In the genomic region with DNA sequence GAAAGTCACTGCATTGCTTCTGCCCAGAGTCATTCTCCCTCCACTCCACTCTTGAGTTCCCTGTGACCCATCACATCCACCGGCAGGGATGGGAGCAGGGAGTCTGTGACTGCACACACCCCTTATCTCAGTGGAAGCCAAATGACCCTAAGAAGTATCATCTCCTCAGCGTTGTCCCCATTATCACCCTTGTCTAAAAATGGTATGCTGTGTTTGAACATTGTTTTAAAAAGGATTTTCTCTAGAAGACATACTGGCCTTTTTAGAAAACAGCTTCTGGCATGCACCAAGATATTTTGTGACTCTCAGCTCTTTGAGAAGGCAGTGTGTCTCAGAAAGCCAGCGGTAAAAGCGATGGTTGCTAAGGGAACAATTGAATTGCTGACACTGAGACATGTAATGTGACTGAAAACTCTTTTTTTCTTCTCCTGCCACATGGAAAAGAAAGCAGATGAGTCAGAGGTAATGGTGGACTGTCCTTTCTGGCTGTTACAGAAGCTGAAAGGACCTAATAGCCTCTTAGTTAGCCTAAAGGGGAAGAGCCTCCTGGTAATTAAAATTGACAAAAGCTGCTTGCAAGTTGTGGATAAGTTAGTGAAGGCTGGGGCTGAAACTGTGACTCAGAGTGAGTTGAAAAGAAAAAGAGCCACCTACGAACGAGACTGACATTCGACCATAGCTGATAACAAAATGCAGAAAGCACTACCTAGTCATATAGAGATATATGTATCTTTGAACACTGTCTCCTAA, we compare ENCODE assay signal across 11 cellular contexts.
DNase-seq lines count a peak whose midpoint lies in the region; ATAC-seq lines count a peak whose summit lies in the region.
"Had no signal": no experiment of that assay in that cellular context is flagged by ENCODE, and none has a peak within 500 bp of the region (broad histone marks: within the 10 kb centered on the region; RNA-seq: fewer than 3 reads in every experiment).

No MANE protein-coding gene starts in this region.

- H3K4me1 Mint-ChIP-seq in activated naive CD8-positive, alpha-beta T cell treated with anti-CD3 and anti-CD28 coated beads, Interleukin-2, amount 10 ng/mL, durations not matched to agents 7 days and 5 days: peaks cover 67% of the 10 kb centered on the region

- 31 to 69% methylated on average over 3 to 5 of the region's 7 CpGs for WGBS in mesodermal cell (ENCODE audit: insufficient coverage in 2 of 2), 2 experiments

- peaks cover 2% of the 10 kb centered on the region for H3K36me3 Mint-ChIP-seq in activated naive CD8-positive, alpha-beta T cell treated with anti-CD3 and anti-CD28 coated beads, Interleukin-2, amount 10 ng/mL, durations not matched to agents 7 days and 5 days

- no peak overlapping the region for H3K4me3 ChIP-seq in mesodermal cell (ENCODE audit: extremely low read depth, insufficient read depth, low read length, poor library complexity, severe bottlenecking)

- no peaks in the 10 kb centered on the region for H3K9me3 Mint-ChIP-seq in activated naive CD8-positive, alpha-beta T cell treated with anti-CD3 and anti-CD28 coated beads, Interleukin-2, amount 10 ng/mL, durations not matched to agents 7 days and 5 days

- peak overlapping the region; percentile 82 for H3K27ac ChIP-seq in mesodermal cell (ENCODE audit: low read depth, low read length, severe bottlenecking)

- POLR2A ChIA-PET in activated naive CD8-positive, alpha-beta T cell treated with anti-CD3 and anti-CD28 coated beads, Interleukin-2, amount 10 ng/mL, durations not matched to agents 7 days and 5 days (lab: Charles Lee): interaction anchor here (1.0 to 1.2 kb wide), 2 partner anchors 53 to 64 kb away, joined by 3 to 4 read pairs; no protein-coding TSS in a partner anchor

- peak overlapping the region; percentile 59 for H3K27ac Mint-ChIP-seq in activated naive CD8-positive, alpha-beta T cell treated with anti-CD3 and anti-CD28 coated beads, Interleukin-2, amount 10 ng/mL, durations not matched to agents 7 days and 5 days

- ATAC-seq in GM18520 (IDR thresholded peaks at IDR 0.05; ENCODE audit: unreplicated experiment) (peak; percentile 47), HG03442 (IDR thresholded peaks at IDR 0.05; ENCODE audit: unreplicated experiment) (peak; percentile 75), GM19467 (IDR thresholded peaks at IDR 0.05; ENCODE audit: unreplicated experiment) (no peak), GM21737 (IDR thresholded peaks at IDR 0.05; ENCODE audit: unreplicated experiment) (no peak)
- peak; percentile 32 for ATAC-seq in activated naive CD8-positive, alpha-beta T cell treated with anti-CD3 and anti-CD28 coated beads, Interleukin-2, amount 10 ng/mL, durations not matched to agents 7 days and 5 days (ENCODE audit: low read depth)

- no peaks in the 10 kb centered on the region for H3K9me3 ChIP-seq in mesodermal cell (ENCODE audit: control insufficient read depth, low read length)

- no peak for DNase-seq in activated naive CD8-positive, alpha-beta T cell treated with anti-CD3 and anti-CD28 coated beads, Interleukin-2, amount 10 ng/mL, durations not matched to agents 7 days and 5 days
- DNase-seq in NCI-H82 treated with DMSO at 0.1 percent for 48 hours (lab: John Stamatoyannopoulos, UW; ENCODE audit: unreplicated experiment) (no peak), GF-D8 (lab: John Stamatoyannopoulos, UW) (no peak)
- DNase-seq: activated CD4-positive, CD25-positive, alpha-beta regulatory T cell; DMS153; MV-4-11 had no signal

- peaks cover 16% of the 10 kb centered on the region for H3K4me1 ChIP-seq in mesodermal cell (ENCODE audit: control insufficient read depth, insufficient read depth, low read length, poor library complexity, severe bottlenecking)

- no peaks in the 10 kb centered on the region for H3K27me3 Mint-ChIP-seq in activated naive CD8-positive, alpha-beta T cell treated with anti-CD3 and anti-CD28 coated beads, Interleukin-2, amount 10 ng/mL, durations not matched to agents 7 days and 5 days

- H3K4me3 Mint-ChIP-seq in activated naive CD8-positive, alpha-beta T cell treated with anti-CD3 and anti-CD28 coated beads, Interleukin-2, amount 10 ng/mL, durations not matched to agents 7 days and 5 days: peak overlapping the region; percentile 41

- no peaks in the 10 kb centered on the region for H3K36me3 ChIP-seq in mesodermal cell (ENCODE audit: control insufficient read depth, insufficient read depth, low read length)

Comparison
In these comparisons a context has a peak if more than half of its experiments do, and no peak if none do; other contexts are left out.
1. ATAC-seq: peak in GM18520 (single experiment), HG03442 (single experiment) and activated naive CD8-positive, alpha-beta T cell treated with anti-CD3 and anti-CD28 coated beads, Interleukin-2, amount 10 ng/mL, durations not matched to agents 7 days and 5 days (single experiment); none in GM19467 (single experiment) and GM21737 (single experiment).